Comparison of ENCODE assay signal across 12 cellular contexts in the genomic region with DNA sequence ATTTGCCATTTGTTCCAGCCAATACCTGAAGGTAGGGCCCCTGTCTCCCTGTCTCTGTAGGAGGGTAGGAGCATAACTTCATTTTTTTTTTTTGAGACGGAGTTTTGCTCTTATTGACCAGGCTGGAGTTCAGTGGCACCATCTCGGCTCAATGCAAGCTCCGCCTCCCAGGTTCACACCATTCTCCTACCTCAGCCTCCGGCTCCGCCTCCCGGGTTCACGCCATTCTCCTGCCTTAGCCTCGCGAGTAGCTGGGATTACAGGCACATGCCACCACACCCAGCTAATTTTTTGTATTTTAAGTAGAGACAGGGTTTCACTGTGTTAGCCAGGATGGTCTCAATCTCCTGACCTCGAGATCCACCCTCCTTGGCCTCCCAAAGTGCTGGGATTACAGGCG. TPM values are rescaled to one million over a fixed set of nuclear protein-coding genes. Genes with fewer than 3 reads are reported as not detected.
"Had no signal": no experiment of that assay in that cellular context is flagged by ENCODE, and none has a peak within 500 bp of the region (broad histone marks: within the 10 kb centered on the region; RNA-seq: fewer than 3 reads in every experiment).

No MANE protein-coding gene starts in this region.

RNA-seq across cellular contexts. Expression of a gene that starts 22.7 kb away (rescaled TPM):
- total RNA-seq: left cardiac atrium, left ventricle myocardium superior, lower lobe of right lung, mammary epithelial cell, mesothelial cell of epicardium, occipital lobe, osteocyte, posterior vena cava, psoas muscle, suprapubic skin, upper lobe of right lung had no signal
- polyA plus RNA-seq: mammary epithelial cell, small intestine had no signal
